ENCODE assay signal across 8 cellular contexts in the genomic region with DNA sequence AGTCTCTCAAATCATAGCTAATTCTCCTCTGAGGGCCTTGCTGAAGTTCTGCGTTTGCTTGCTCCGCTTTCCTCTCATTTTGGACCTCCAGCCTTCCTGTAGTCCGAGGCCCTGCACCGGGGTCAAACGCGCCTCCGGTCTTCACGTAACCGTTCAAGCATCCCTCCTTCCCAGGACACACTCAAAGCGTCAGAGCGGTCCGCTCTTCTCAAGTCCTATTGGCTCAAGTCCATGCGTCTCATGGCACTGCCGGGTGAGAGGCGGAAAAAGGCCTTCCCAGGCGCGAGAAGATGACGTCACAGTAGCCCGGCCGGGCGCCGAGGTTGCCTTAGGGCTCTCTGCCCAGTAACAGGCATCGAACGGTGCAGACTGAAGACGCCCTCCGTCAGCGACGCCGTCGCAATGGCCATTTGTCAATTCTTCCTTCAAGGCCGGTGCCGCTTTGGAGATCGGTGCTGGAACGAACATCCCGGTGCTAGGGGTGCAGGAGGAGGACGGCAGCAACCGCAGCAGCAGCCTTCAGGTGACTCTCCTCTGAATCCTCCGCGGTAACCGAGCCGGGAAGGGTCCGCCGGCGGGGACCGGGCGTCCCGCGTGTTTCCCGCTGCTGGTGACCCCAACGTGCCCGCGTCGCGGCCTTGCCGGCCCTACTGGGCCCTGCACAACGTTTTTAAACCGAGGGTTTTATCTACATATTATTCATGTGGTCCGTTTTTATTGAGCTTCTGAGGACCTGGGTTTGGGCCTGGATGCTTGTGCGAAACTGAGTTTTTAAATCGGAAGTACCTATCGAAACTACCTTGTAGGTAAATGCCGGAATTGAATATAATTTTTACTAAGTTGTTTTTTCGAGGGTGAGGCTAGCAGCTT. TPM values are rescaled to one million over a fixed set of nuclear protein-coding genes. Genes with fewer than 3 reads are reported as not detected.
DNase-seq lines count a peak whose midpoint lies in the region; ATAC-seq, FAIRE-seq and TF ChIP-seq lines count a peak whose summit lies in the region.

A gene with protein sequence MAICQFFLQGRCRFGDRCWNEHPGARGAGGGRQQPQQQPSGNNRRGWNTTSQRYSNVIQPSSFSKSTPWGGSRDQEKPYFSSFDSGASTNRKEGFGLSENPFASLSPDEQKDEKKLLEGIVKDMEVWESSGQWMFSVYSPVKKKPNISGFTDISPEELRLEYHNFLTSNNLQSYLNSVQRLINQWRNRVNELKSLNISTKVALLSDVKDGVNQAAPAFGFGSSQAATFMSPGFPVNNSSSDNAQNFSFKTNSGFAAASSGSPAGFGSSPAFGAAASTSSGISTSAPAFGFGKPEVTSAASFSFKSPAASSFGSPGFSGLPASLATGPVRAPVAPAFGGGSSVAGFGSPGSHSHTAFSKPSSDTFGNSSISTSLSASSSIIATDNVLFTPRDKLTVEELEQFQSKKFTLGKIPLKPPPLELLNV (plus strand): TSS at position 365 of the 870 bp plus-strand sequence. CDS start 38 bp downstream, at position 403.

- H3K4me3 ChIP-seq in keratinocyte (ENCODE audit: control insufficient read depth in 2 of 3, extremely low read depth in 1 of 3, insufficient read depth in 2 of 3, low read depth in 1 of 3, low read length in 3 of 3): peak within 1 kb of the TSS; percentile 82 to 99 (median 95)

- dilution Hi-C loops in keratinocyte (cut with MboI; ENCODE audit: extremely low pct_ligation_motif_present, low sequenced_read_pairs): no loop called here

- peak within 1 kb of the TSS; percentile 95 for H3K9ac ChIP-seq in keratinocyte (ENCODE audit: control insufficient read depth, extremely low read depth, insufficient read depth, low read length)

- peak; percentile 81 for TF ChIP-seq POLR2A in GM19099 (IDR thresholded peaks at IDR 0.05; ENCODE audit: extremely low read depth, insufficient read length, low read depth)

- peak; percentile 97 for ATAC-seq in HG03432 (IDR thresholded peaks at IDR 0.05; ENCODE audit: unreplicated experiment)

- H3K4me1 ChIP-seq in keratinocyte (ENCODE audit: control insufficient read depth, extremely low read depth, insufficient read depth, low read length): peaks cover 19% of the 10 kb centered on the region

- peaks cover 40% of the 10 kb centered on the region for H3K79me2 ChIP-seq in keratinocyte (ENCODE audit: control insufficient read depth, insufficient read depth, low read length)

- H3K27ac ChIP-seq in keratinocyte (ENCODE audit: control insufficient read depth, insufficient read depth, low read length): peak within 1 kb of the TSS; percentile 93

- no peaks in the 10 kb centered on the region for H3K9me1 ChIP-seq in keratinocyte (ENCODE audit: control insufficient read depth, extremely low read depth, insufficient read depth, low read length)

- peak within 1 kb of the TSS; percentile 90 for H3K4me2 ChIP-seq in keratinocyte (ENCODE audit: control insufficient read depth, extremely low read depth, insufficient read depth, low read depth, low read length)

- FAIRE-seq in keratinocyte (lab: Jason Lieb, UNC): peak; percentile 94

- peak within 1 kb of the TSS; percentile 100 for H2AFZ ChIP-seq in keratinocyte (ENCODE audit: control insufficient read depth, low read length)

- H3K9me3 ChIP-seq in keratinocyte (ENCODE audit: control insufficient read depth, low read depth, low read length): no peaks in the 10 kb centered on the region

- H3K27me3 ChIP-seq in keratinocyte (ENCODE audit: control insufficient read depth, extremely low read depth, insufficient read depth, low read length): no peaks in the 10 kb centered on the region

- no peak for TF ChIP-seq CTCF in keratinocyte (optimal IDR thresholded peaks at IDR 0.05 in 1 of 3, IDR thresholded peaks at IDR 0.05 in 1 of 3, conservative IDR thresholded peaks at IDR 0.05 in 1 of 3; ENCODE audit: extremely low read depth in 1 of 3, insufficient read depth in 2 of 3, low read length in 3 of 3)

- DNase-seq in AG20443 (ENCODE audit: low spot score): peak; percentile 97
- peak; percentile 99 for DNase-seq in NCI-H510A (lab: John Stamatoyannopoulos, UW)
- peak; percentile 92 for DNase-seq in activated CD4-positive, alpha-beta T cell treated with anti-CD3 and anti-CD28 coated beads for 1 hour
- peak; percentile 91 for DNase-seq in cerebellum (ENCODE audit: low spot score)
- peak; percentile 88 for DNase-seq in keratinocyte (ENCODE audit: low read depth, low spot score)
- peak; percentile 86 for DNase-seq in stimulated activated CD4-positive, alpha-beta T cell treated with anti-CD3 and anti-CD28 coated beads, Interleukin-15, amount 100 ng/mL, for 1 hour (ENCODE audit: low read depth in 1 of 2, low spot score in 1 of 2)

- H4K20me1 ChIP-seq in keratinocyte (ENCODE audit: control insufficient read depth, extremely low read depth, insufficient read depth, low read length): no peaks in the 10 kb centered on the region

- peaks cover 0 to 3% of the 10 kb centered on the region in 2 experiments for H3K36me3 ChIP-seq in keratinocyte (ENCODE audit: control insufficient read depth in 2 of 2, extremely low read depth in 1 of 2, insufficient read depth in 2 of 2, low read length in 2 of 2)

RNA-seq across cellular contexts. Expression of the gene that starts here (rescaled TPM):
- total RNA-seq in cerebellum: 65.1 TPM
- 26.1 to 44.6 TPM (median 34.2 TPM) in 3 replicates for polyA plus RNA-seq in keratinocyte
- 11.1 TPM for polyA plus RNA-seq in keratinocyte (2011; ENCODE audit: low read depth)
- 15.9 and 22.8 TPM in 2 replicates for polyA plus RNA-seq in keratinocyte (2011; cell fraction: cytosol; rRNA removed)
- polyA plus RNA-seq in keratinocyte (2011; cell fraction: nucleus; rRNA removed): 45.5 and 53.7 TPM in 2 replicates
- 24.8 and 32.8 TPM in 2 replicates for polyA plus RNA-seq in keratinocyte (2012; ENCODE audit: low replicate concordance)
- 13.3 to 27.6 TPM (median 23.9 TPM) in 3 replicates for polyA minus RNA-seq in keratinocyte
- 26.5 TPM for polyA minus RNA-seq in keratinocyte (2011; cell fraction: cytosol; rRNA and poly(A)+ RNA removed)
- polyA minus RNA-seq in keratinocyte (2011; cell fraction: nucleus; rRNA and poly(A)+ RNA removed): 19.4 and 25.8 TPM in 2 replicates

Comparison
In these comparisons a context has a peak if more than half of its experiments do, and no peak if none do; other contexts are left out.
1. Peak in every context shown above with its lines: DNase-seq, ATAC-seq, H3K4me3 ChIP-seq and H3K27ac ChIP-seq.